ENCODE assay signal across 17 cellular contexts in the genomic region with DNA sequence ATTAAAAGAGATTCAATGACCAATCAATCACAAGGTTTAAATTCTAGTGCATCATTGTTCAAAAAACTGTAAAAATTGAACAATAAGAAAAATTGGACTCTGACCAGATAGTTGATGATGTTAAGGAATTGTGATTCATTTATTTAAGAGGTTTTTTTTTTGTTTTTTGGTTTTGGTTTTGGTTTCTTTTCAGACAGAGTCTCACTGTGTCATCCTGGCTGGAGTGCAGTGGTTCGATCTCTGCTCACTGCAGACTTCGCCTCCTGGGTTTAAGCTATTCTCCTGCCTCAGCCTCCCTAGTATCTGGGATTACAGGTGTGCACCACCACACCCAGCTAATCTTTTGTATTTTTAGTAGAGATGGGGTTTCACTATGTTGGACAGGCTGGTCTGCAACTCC.
"Had no signal": no experiment of that assay in that cellular context is flagged by ENCODE, and none has a peak within 500 bp of the region (broad histone marks: within the 10 kb centered on the region; RNA-seq: fewer than 3 reads in every experiment).

No MANE protein-coding gene starts in this region.

- H3K27ac ChIP-seq: body of pancreas, colonic mucosa, right lobe of liver, stomach, thoracic aorta had no signal

- ATAC-seq: body of pancreas, esophagus mucosa, left lobe of liver, right lobe of liver had no signal

- H3K4me3 ChIP-seq: body of pancreas, colonic mucosa, right lobe of liver, smooth muscle cell, stomach, thoracic aorta had no signal

- H3K4me1 ChIP-seq: body of pancreas, colonic mucosa, right lobe of liver, stomach had no signal

- H3K9me3 ChIP-seq: body of pancreas, colonic mucosa, right lobe of liver, stomach, thoracic aorta had no signal

- H3K36me3 Mint-ChIP-seq: activated naive CD4-positive, alpha-beta T cell treated with anti-CD3 and anti-CD28 coated beads, Interleukin-2, amount 50 U/mL, for 72 hours had no signal

- H3K36me3 ChIP-seq: colonic mucosa, right lobe of liver, stomach, thoracic aorta had no signal

- H3K9me3 Mint-ChIP-seq: activated naive CD4-positive, alpha-beta T cell treated with anti-CD3 and anti-CD28 coated beads, Interleukin-2, amount 50 U/mL, for 72 hours had no signal

- H3K4me3 Mint-ChIP-seq: neural crest cell had no signal

- H3K27me3 ChIP-seq: body of pancreas, colonic mucosa, right lobe of liver had no signal

- H3K4me2 ChIP-seq: smooth muscle cell had no signal

- DNase-seq: activated effector memory CD4-positive, alpha-beta T cell treated with anti-CD3 and anti-CD28 coated beads, Interleukin-2, amount 50 U/mL, for 16 hours; activated T-cell treated with anti-CD3 and anti-CD28 coated beads for 4 hours; amygdala; body of pancreas; caudate nucleus; colonic mucosa; hippocampal formation; right lobe of liver; stimulated activated CD4-positive, alpha-beta T cell treated with anti-CD3 and anti-CD28 coated beads, Interleukin-4, amount 100 ng/mL, for 4 hours; stimulated activated CD8-positive, alpha-beta memory T cell treated with anti-CD3 and anti-CD28 coated beads, Interleukin-4, amount 100 ng/mL, for 48 hours; stomach had no signal
